ENCODE assay signal across 8 cellular contexts in the genomic region with DNA sequence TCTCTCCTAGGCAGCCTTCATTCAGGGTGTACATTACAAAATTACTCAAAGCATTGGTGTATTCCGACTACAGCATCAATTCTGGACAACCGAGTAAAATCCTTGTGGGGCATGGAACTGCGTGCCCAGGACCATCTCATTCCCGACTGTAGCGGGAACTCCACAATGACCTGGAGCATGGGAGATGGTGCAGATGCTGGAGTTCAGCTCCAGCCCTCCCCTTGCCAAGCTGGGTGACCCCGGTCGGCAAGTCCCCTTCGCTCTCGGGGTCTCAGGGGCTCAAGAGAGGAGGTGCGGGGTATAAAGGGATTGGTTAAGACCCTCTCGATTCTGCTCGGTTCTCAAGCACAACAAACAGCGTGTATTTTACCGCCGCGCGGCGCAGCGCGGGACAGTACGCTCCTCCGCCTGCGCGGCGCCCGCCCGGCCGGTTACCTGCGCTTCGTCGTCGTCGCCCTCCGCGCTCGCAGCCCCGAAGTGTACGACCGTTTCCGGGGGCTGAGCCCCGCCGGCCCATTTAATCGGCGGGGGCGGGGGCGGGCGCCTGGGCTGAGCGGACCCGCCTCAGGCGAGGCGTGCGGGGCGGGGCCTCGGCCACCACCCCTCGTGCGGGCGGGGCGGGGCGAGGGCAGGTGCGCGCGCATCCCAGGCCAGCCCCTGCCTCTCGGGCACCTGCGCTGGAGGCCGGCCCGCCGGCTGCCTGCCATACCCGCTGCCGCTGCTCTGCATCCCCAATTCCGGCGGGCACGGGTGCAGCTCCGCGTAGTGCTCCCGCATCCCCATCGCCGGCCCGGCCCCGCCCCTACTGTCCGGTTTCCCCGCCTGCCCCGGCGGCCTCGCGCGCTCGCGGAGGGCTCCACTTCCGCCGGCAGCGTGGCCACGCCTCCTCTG. TPM values are rescaled to one million over a fixed set of nuclear protein-coding genes. Genes with fewer than 3 reads are reported as not detected.
A peak's percentile ranks its signal among the peaks of the same experiment; 100 is the strongest.
DNase-seq lines count a peak whose midpoint lies in the region; ATAC-seq and TF ChIP-seq lines count a peak whose summit lies in the region.

Gene G6PD (minus strand): TSS at position 493 of the 891 bp plus-strand sequence. CDS start 691 bp downstream, outside the sequence.

- H3K9me3 ChIP-seq in A673 (ENCODE audit: low read depth, low read length, poor library complexity, severe bottlenecking): no peaks in the 10 kb centered on the region

- DNase-seq in A673 (ENCODE audit: low spot score): peak; percentile 75
- DNase-seq in NCI-H446 treated with DMSO at 0.1 percent for 48 hours (lab: John Stamatoyannopoulos, UW): peak; percentile 49
- DNase-seq in activated CD4-positive, alpha-beta T cell treated with anti-CD3 and anti-CD28 coated beads, Interleukin-2, amount 10 ng/mL, durations not matched to agents 24 days and 14 days: peak; percentile 94
- DNase-seq in dermis microvascular lymphatic vessel endothelial cell (ENCODE audit: low read depth in 2 of 2): peak in 1 of 2 donors; percentile 72
- DNase-seq in lung microvascular endothelial cell (ENCODE audit: low read depth in 2 of 2): peak; percentile 66 to 74
- peak; percentile 53 for DNase-seq in stimulated activated CD8-positive, alpha-beta memory T cell treated with anti-CD3 and anti-CD28 coated beads, Interleukin-12 subunit alpha, Interleukin-12 subunit beta, amount 100 ng/mL, for 24 hours (ENCODE audit: extremely low read depth)

- H3K27ac ChIP-seq in A673 (ENCODE audit: low read depth, low read length, poor library complexity, severe bottlenecking): peak within 1 kb of the TSS; percentile 95

- CTCF ChIA-PET in A673 (lab: Charles Lee): interaction anchor here (0.6 kb wide), 1 partner anchor 534 kb away, joined by 4 read pairs; no protein-coding TSS in a partner anchor

- no peaks in the 10 kb centered on the region for H3K9me3 Mint-ChIP-seq in activated CD4-positive, alpha-beta T cell treated with anti-CD3 and anti-CD28 coated beads, Interleukin-2, amount 10 ng/mL, durations not matched to agents 24 days and 14 days

- no TSS peak for BruUV-seq in A673 (replicated peaks; lab: Mats Ljungman, UMichigan)

- H3K27me3 Mint-ChIP-seq in activated CD4-positive, alpha-beta T cell treated with anti-CD3 and anti-CD28 coated beads, Interleukin-2, amount 10 ng/mL, durations not matched to agents 24 days and 14 days: no peaks in the 10 kb centered on the region

- peak within 1 kb of the TSS; percentile 96 for H3K4me3 Mint-ChIP-seq in activated CD4-positive, alpha-beta T cell treated with anti-CD3 and anti-CD28 coated beads, Interleukin-2, amount 10 ng/mL, durations not matched to agents 24 days and 14 days

- H3K27ac Mint-ChIP-seq in activated CD4-positive, alpha-beta T cell treated with anti-CD3 and anti-CD28 coated beads, Interleukin-2, amount 10 ng/mL, durations not matched to agents 24 days and 14 days: peak within 1 kb of the TSS; percentile 97

- H3K4me3 ChIP-seq in A673 (ENCODE audit: low read depth, low read length, poor library complexity, severe bottlenecking): peak within 1 kb of the TSS; percentile 91

- peaks cover 40% of the 10 kb centered on the region for H3K4me1 Mint-ChIP-seq in activated CD4-positive, alpha-beta T cell treated with anti-CD3 and anti-CD28 coated beads, Interleukin-2, amount 10 ng/mL, durations not matched to agents 24 days and 14 days

- H3K36me3 Mint-ChIP-seq in activated CD4-positive, alpha-beta T cell treated with anti-CD3 and anti-CD28 coated beads, Interleukin-2, amount 10 ng/mL, durations not matched to agents 24 days and 14 days (ENCODE audit: low read depth): peaks cover 15% of the 10 kb centered on the region

- intact Hi-C loops in A673 (cut with micrococcal nuclease; ENCODE audit: unreplicated experiment): loop anchor here (10.0 kb wide), 1 partner anchor 198 kb away; no protein-coding TSS in a partner anchor
- intact Hi-C loops in activated CD4-positive, alpha-beta T cell treated with anti-CD3 and anti-CD28 coated beads, Interleukin-2, amount 10 ng/mL, durations not matched to agents 24 days and 14 days (cut with micrococcal nuclease): loop anchor here (1.0 kb wide), 1 partner anchor 68 kb away; no protein-coding TSS in a partner anchor

- H3K27me3 ChIP-seq in A673 (replicated peaks; ENCODE audit: insufficient read depth, low read depth, low read length, poor library complexity): no peaks in the 10 kb centered on the region

- H3K36me3 ChIP-seq in A673 (ENCODE audit: insufficient read depth, low read length, poor library complexity, severe bottlenecking): peaks cover 9% of the 10 kb centered on the region

- POLR2A ChIA-PET in A673 (lab: Charles Lee; ENCODE audit: low non-redundant PET): no interaction called here

- peaks cover 23% of the 10 kb centered on the region for H3K4me1 ChIP-seq in A673 (ENCODE audit: insufficient read depth, low read length, poor library complexity, severe bottlenecking)

- peak; percentile 32 for ATAC-seq in GM18858 (IDR thresholded peaks at IDR 0.05; ENCODE audit: unreplicated experiment)
- ATAC-seq in HG03064 (IDR thresholded peaks at IDR 0.05; ENCODE audit: low read depth, unreplicated experiment): peak; percentile 41

- TF ChIP-seq CTCF in A673 (conservative IDR thresholded peaks at IDR 0.05; ENCODE audit: low read depth, low read length): no peak

RNA-seq across cellular contexts. Expression of gene G6PD, which starts in this region (rescaled TPM):
- 190 and 203 TPM in 2 replicates for total RNA-seq in A673 (2021)
- 72.5 and 75.0 TPM in 2 replicates for total RNA-seq in activated CD4-positive, alpha-beta T cell treated with anti-CD3 and anti-CD28 coated beads, Interleukin-2, amount 10 ng/mL, durations not matched to agents 24 days and 14 days
- 33.9 and 35.4 TPM in 2 replicates for total RNA-seq in dermis microvascular lymphatic vessel endothelial cell
- total RNA-seq in lung microvascular endothelial cell: 16.9 and 35.1 TPM in 2 replicates
